In the genomic region with DNA sequence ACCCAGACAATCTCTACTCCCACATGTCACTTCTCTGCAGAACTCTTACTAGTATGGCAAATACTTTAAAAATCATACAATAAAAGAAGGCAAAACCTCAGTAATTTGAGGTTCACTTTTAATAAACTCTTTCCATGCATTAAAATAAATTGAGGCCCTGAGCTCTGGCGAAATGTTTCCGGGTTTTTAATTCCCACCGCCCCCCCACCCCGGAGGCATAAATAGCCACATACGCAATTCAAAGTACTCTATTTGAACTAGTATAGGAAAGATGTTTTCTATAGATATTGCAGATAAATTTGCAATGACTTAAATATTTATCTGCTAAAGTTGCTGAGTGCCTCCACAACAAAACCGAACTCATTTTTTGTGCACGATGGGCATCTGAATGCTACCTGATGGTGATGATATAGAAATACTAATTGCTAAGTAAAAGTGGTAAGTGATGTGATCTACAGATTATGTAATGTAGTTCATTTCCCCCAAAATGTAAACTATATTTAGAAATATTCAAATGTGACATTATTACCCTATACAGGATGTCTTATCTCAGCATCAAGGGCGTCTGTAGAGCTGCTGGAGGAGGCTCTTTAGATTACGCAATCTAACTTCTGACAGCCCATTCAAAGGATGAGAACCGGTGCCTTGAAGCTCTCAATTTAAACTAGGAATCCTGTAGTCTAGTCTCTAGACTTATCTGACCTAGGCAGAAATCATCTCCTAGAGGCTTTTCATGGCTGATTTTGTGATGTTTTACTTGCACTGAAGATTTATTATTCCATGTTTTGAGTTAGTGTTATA, we compare ENCODE assay signal across 8 cellular contexts. TPM values are rescaled to one million over a fixed set of nuclear protein-coding genes. Genes with fewer than 3 reads are reported as not detected.
DNase-seq lines count a peak whose midpoint lies in the region; ATAC-seq, FAIRE-seq and TF ChIP-seq lines count a peak whose summit lies in the region.

No MANE protein-coding gene starts in this region.

- DNase-seq in CD1c-positive myeloid dendritic cell (ENCODE audit: extremely low spot score) (peak; percentile 71), HFFc6 (peak; percentile 49), endothelial cell of umbilical vein (ENCODE audit: low read depth, low spot score) (peak; percentile 52), progenitor cell of endocrine pancreas (ENCODE audit: low spot score, unreplicated experiment) (no peak), amniotic stem cell (lab: John Stamatoyannopoulos, UW) (no peak), COLO829 (ENCODE audit: low spot score) (no peak)

- no peak for FAIRE-seq in endothelial cell of umbilical vein (lab: Jason Lieb, UNC)

- H3K36me3 Mint-ChIP-seq in HFFc6 (ENCODE audit: low read depth) (peaks cover 30% of the 10 kb centered on the region), progenitor cell of endocrine pancreas (ENCODE audit: insufficient read depth) (peaks cover 25% of the 10 kb centered on the region)

- H3K9me3 Mint-ChIP-seq in HFFc6: no peaks in the 10 kb centered on the region
- no peaks in the 10 kb centered on the region for H3K9me3 Mint-ChIP-seq in progenitor cell of endocrine pancreas (ENCODE audit: low read depth)

- no peak for TF ChIP-seq POLR2A in endothelial cell of umbilical vein (IDR thresholded peaks at IDR 0.05; ENCODE audit: low read depth, low read length)

- H3K36me3 ChIP-seq in endothelial cell of umbilical vein (ENCODE audit: control insufficient read depth in 2 of 2, extremely low read depth in 1 of 2, insufficient read depth in 2 of 2, low read length in 2 of 2): peaks cover 0 to 5% of the 10 kb centered on the region in 2 experiments

- H3K9me1 ChIP-seq in endothelial cell of umbilical vein (replicated peaks; ENCODE audit: control insufficient read depth, extremely low read depth, insufficient read depth, low read length): no peaks in the 10 kb centered on the region

- peak; percentile 10 for ATAC-seq in SK-N-SH treated with all-trans-retinoic acid at 6 μM for 48 hours
- ATAC-seq in GM19328 (IDR thresholded peaks at IDR 0.05; ENCODE audit: unreplicated experiment): no peak

- H3K27me3 ChIP-seq in endothelial cell of umbilical vein (ENCODE audit: control insufficient read depth in 2 of 2, insufficient read depth in 2 of 2, low read length in 2 of 2): no peaks in the 10 kb centered on the region

- H3K4me3 Mint-ChIP-seq in HFFc6 (peak overlapping the region; percentile 97), progenitor cell of endocrine pancreas (ENCODE audit: low read depth) (peak overlapping the region; percentile 67)

- H3K79me2 ChIP-seq in endothelial cell of umbilical vein (ENCODE audit: control insufficient read depth, insufficient read depth, low read length): peaks cover 41% of the 10 kb centered on the region

- H3K4me2 ChIP-seq in endothelial cell of umbilical vein (ENCODE audit: insufficient read depth, low read length): peak overlapping the region; percentile 98

- peaks cover 50% of the 10 kb centered on the region for H3K4me1 ChIP-seq in endothelial cell of umbilical vein (ENCODE audit: control insufficient read depth, extremely low read depth, insufficient read depth, low read length)

- H3K27me3 Mint-ChIP-seq in HFFc6 (ENCODE audit: insufficient read depth) (peaks cover 6% of the 10 kb centered on the region), progenitor cell of endocrine pancreas (no peaks in the 10 kb centered on the region)

- H3K4me1 Mint-ChIP-seq in HFFc6 (ENCODE audit: low read depth) (peaks cover 75% of the 10 kb centered on the region), progenitor cell of endocrine pancreas (ENCODE audit: low read depth) (peaks cover 48% of the 10 kb centered on the region)

- H4K20me1 ChIP-seq in endothelial cell of umbilical vein (replicated peaks; ENCODE audit: control insufficient read depth, extremely low read depth, insufficient read depth, low read length): no peaks in the 10 kb centered on the region

- POLR2A ChIA-PET in endothelial cell of umbilical vein (lab: Charles Lee): interaction anchor here (0.8 to 1.4 kb wide), 2 partner anchors 58 to 123 kb away, joined by 3 to 9 read pairs; no protein-coding TSS in a partner anchor

- no peak overlapping the region for H3K4me3 ChIP-seq in endothelial cell of umbilical vein (replicated peaks in 1 of 3; ENCODE audit: insufficient read depth in 1 of 3, low read depth in 1 of 3, low read length in 3 of 3)

- intact Hi-C loops in endothelial cell of umbilical vein (cut with micrococcal nuclease): loop anchor here (2.0 kb wide), 1 partner anchor 243 kb away; no protein-coding TSS in a partner anchor

- peak overlapping the region; percentile 87 for H3K27ac ChIP-seq in endothelial cell of umbilical vein (ENCODE audit: insufficient read depth, low read depth, low read length)

- dilution Hi-C loops in endothelial cell of umbilical vein (cut with MboI; ENCODE audit: extremely low pct_ligation_motif_present, low sequenced_read_pairs): loop anchor here (10.0 to 25.0 kb wide), 2 partner anchors 386 to 473 kb away; no protein-coding TSS in a partner anchor

- no peak for TF ChIP-seq CTCF in HFFc6 (IDR thresholded peaks at IDR 0.05)
- TF ChIP-seq CTCF in endothelial cell of umbilical vein (IDR thresholded peaks at IDR 0.05; ENCODE audit: extremely low read depth in 1 of 2, insufficient read depth in 1 of 2, low read depth in 1 of 2, low read length in 2 of 2): no peak
- no peak for TF ChIP-seq CTCF in progenitor cell of endocrine pancreas (IDR thresholded peaks at IDR 0.05; ENCODE audit: unreplicated experiment)

- no peaks in the 10 kb centered on the region for H3K9me3 ChIP-seq in endothelial cell of umbilical vein (replicated peaks; ENCODE audit: control insufficient read depth, insufficient read depth, low read length)

- H2AFZ ChIP-seq in endothelial cell of umbilical vein (ENCODE audit: low read depth, low read length): no peak overlapping the region

- BruUV-seq in endothelial cell of umbilical vein (replicated peaks; lab: Mats Ljungman, UMichigan): no TSS peak

- H3K9ac ChIP-seq in endothelial cell of umbilical vein (replicated peaks; ENCODE audit: extremely low read depth, insufficient read depth, low read length): peak overlapping the region; percentile 94

- CTCF ChIA-PET in endothelial cell of umbilical vein (lab: Charles Lee): interaction anchor here (0.8 to 9.1 kb wide), 12 partner anchors 8 to 492 kb away, joined by 3 to 80 read pairs (median 5); no protein-coding TSS in a partner anchor

- H3K27ac Mint-ChIP-seq in HFFc6 (peak overlapping the region; percentile 90), progenitor cell of endocrine pancreas (peak overlapping the region; percentile 94)

TF ChIP-seq in SK-N-SH treated with all-trans-retinoic acid at 6 μM for 48 hours, 23 proteins besides CTCF, POLR2A, EP300 and RAD21 (continues in another document):
- TF ChIP-seq ZNF565 (CRISPR knock-in tag; conservative IDR thresholded peaks at IDR 0.05; ENCODE audit: low read depth): no peak
- no peak for TF ChIP-seq ZFP3 (CRISPR knock-in tag; IDR thresholded peaks at IDR 0.05)
- no peak for TF ChIP-seq ESRRG (CRISPR knock-in tag; IDR thresholded peaks at IDR 0.05)
- TF ChIP-seq ZFP30 (CRISPR knock-in tag; IDR thresholded peaks at IDR 0.05): no peak
- no peak for TF ChIP-seq ISL1 (CRISPR knock-in tag; IDR thresholded peaks at IDR 0.05)
- TF ChIP-seq RARB (CRISPR knock-in tag; IDR thresholded peaks at IDR 0.05): no peak
- TF ChIP-seq, protein P1, sequence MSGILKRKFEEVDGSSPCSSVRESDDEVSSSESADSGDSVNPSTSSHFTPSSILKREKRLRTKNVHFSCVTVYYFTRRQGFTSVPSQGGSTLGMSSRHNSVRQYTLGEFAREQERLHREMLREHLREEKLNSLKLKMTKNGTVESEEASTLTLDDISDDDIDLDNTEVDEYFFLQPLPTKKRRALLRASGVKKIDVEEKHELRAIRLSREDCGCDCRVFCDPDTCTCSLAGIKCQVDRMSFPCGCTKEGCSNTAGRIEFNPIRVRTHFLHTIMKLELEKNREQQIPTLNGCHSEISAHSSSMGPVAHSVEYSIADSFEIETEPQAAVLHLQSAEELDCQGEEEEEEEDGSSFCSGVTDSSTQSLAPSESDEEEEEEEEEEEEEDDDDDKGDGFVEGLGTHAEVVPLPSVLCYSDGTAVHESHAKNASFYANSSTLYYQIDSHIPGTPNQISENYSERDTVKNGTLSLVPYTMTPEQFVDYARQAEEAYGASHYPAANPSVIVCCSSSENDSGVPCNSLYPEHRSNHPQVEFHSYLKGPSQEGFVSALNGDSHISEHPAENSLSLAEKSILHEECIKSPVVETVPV (CRISPR knock-in tag; IDR thresholded peaks at IDR 0.05): peak; percentile 61; the same call in 1 of the 2 replicates

TF ChIP-seq in endothelial cell of umbilical vein, 7 proteins besides CTCF, POLR2A, EP300 and RAD21:
- TF ChIP-seq EZH2 (IDR thresholded peaks at IDR 0.05; ENCODE audit: borderline replicate concordance, low read depth, low read length, severe bottlenecking): no peak
- TF ChIP-seq JUN (IDR thresholded peaks at IDR 0.05; ENCODE audit: borderline replicate concordance, insufficient read depth, insufficient read length, low read depth): peak; percentile 14
- no peak for TF ChIP-seq FOS (IDR thresholded peaks at IDR 0.05; ENCODE audit: borderline replicate concordance, insufficient read depth, low read length)
- TF ChIP-seq POLR2AphosphoS5 (IDR thresholded peaks at IDR 0.05; ENCODE audit: insufficient read depth, low read depth, low read length): no peak
- TF ChIP-seq MYC (IDR thresholded peaks at IDR 0.05; ENCODE audit: low read depth, low read length): no peak
- TF ChIP-seq GATA2 (IDR thresholded peaks at IDR 0.05; ENCODE audit: insufficient read depth, insufficient read length, low read depth, low read length): peak; percentile 82
- TF ChIP-seq, protein P2, sequence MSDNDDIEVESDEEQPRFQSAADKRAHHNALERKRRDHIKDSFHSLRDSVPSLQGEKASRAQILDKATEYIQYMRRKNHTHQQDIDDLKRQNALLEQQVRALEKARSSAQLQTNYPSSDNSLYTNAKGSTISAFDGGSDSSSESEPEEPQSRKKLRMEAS (IDR thresholded peaks at IDR 0.05; ENCODE audit: insufficient read depth, insufficient read length): no peak

RNA-seq across cellular contexts. Expression of a gene that starts 8.6 kb away (rescaled TPM):
- 10 to 100 TPM; 58.6 to 87.1 (median 73.2) TPM for total RNA-seq in HFFc6 (2021; fragmentation: NEBNext Ultra II Directional; extraction: Animal tissue kit (Norgen Biotek cat#: 25700))
- total RNA-seq in endothelial cell of umbilical vein: 109 TPM in 2 replicates
- 65.4 and 66.6 TPM in 2 replicates for polyA plus RNA-seq in endothelial cell of umbilical vein
- 54.8 and 66.0 TPM in 2 replicates for polyA plus RNA-seq in endothelial cell of umbilical vein (2011; cell fraction: cytosol; rRNA removed)
- 154 and 212 TPM in 2 replicates for polyA plus RNA-seq in endothelial cell of umbilical vein (2011; cell fraction: nucleus; rRNA removed)
- polyA plus RNA-seq in endothelial cell of umbilical vein (2012): 52.6 and 76.5 TPM in 2 replicates
- 57.9 and 61.4 TPM in 2 replicates for polyA minus RNA-seq in endothelial cell of umbilical vein
- 65.2 TPM for polyA minus RNA-seq in endothelial cell of umbilical vein (2011; cell fraction: cytosol; rRNA and poly(A)+ RNA removed)
- polyA minus RNA-seq in endothelial cell of umbilical vein (2011; cell fraction: nucleus; rRNA and poly(A)+ RNA removed): 78.8 and 129 TPM in 2 replicates
- total RNA-seq in progenitor cell of endocrine pancreas: 193 and 214 TPM in 2 replicates

Comparison
In these comparisons a context has a peak if more than half of its experiments do, and no peak if none do; other contexts are left out.
1. DNase-seq: peak in CD1c-positive myeloid dendritic cell (single experiment), HFFc6 (single experiment) and endothelial cell of umbilical vein (single experiment); none in progenitor cell of endocrine pancreas (single experiment), amniotic stem cell (single experiment) and COLO829 (single experiment).